In the genomic region with DNA sequence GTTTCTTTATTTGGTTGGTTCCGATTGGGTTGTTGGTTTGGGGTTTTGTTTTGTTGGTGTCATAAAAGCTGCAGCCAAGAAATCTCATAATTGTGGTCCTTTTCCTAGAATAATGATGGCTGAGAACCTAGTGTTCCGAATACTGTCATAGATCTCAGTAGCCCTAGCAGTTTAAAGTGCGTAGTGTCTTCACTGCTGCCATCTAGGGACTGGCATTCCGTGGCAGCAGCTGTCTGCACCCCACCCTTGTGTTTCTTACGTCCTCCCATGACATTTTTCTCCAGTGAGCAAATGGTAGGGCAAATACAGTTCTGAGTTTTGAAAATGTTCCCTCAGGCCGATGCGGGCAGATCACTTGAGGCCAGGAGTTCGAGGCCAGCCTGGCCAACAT, we compare ENCODE assay signal across 8 cellular contexts. TPM values are rescaled to one million over a fixed set of nuclear protein-coding genes. Genes with fewer than 3 reads are reported as not detected.
DNase-seq lines count a peak whose midpoint lies in the region; ATAC-seq and TF ChIP-seq lines count a peak whose summit lies in the region.
"Not testable (repeated sequence)": the region's sequence is repeated elsewhere in the genome, so short reads cannot be mapped to it uniquely, and the experiment has no call there.

No MANE protein-coding gene starts in this region.

- H3K36me3 ChIP-seq in ascending aorta: peaks cover 33 to 35% of the 10 kb centered on the region in 2 donors
- H3K36me3 ChIP-seq in heart right ventricle: peaks cover 0 to 42% (median 29%) of the 10 kb centered on the region in 9 donors
- H3K36me3 ChIP-seq in tibial nerve: peaks cover 2 to 33% (median 13%) of the 10 kb centered on the region in 3 donors

- ATAC-seq in HG02763 (IDR thresholded peaks at IDR 0.05; ENCODE audit: unreplicated experiment) (peak; percentile 17), heart right ventricle (peak; percentile 43 to 81 (median 68)), omental fat pad (ENCODE audit: low FRiP score) (peak; percentile 56)

- H3K4me1 ChIP-seq in ascending aorta (peaks cover 7 to 27% of the 10 kb centered on the region in 2 donors), heart right ventricle (peaks cover 8 to 46% (median 28%) of the 10 kb centered on the region in 9 donors), tibial nerve (peaks cover 0 to 37% (median 14%) of the 10 kb centered on the region in 4 donors)

- 0 to 1% methylated on average over 8 of the region's 8 CpGs for WGBS in heart right ventricle, 2 donors
- WGBS in tibial nerve, 2 donors: 0 to 1% methylated on average over 8 of the region's 8 CpGs

- DNase-seq in GM12865 (ENCODE audit: low read depth) (peak; percentile 66), NCI-H2081 (lab: John Stamatoyannopoulos, UW) (peak; percentile 24 to 66), T1000 (lab: John Stamatoyannopoulos, UW) (peak; percentile 49), ascending aorta (ENCODE audit: low spot score in 2 of 2) (peak; percentile 36 to 87), heart right ventricle (peak; percentile 25 to 53), tibial nerve (ENCODE audit: low spot score in 2 of 2) (peak; percentile 23 to 42)
- DNase-seq in omental fat pad (ENCODE audit: low spot score): not testable (repeated sequence)

- H3K4me3 ChIP-seq in GM12865 (ENCODE audit: low read depth, low read length) (peak overlapping the region; percentile 70), ascending aorta (peak overlapping the region; percentile 89), heart right ventricle (peak overlapping the region; percentile 48 to 92 (median 80)), tibial nerve (peak overlapping the region; percentile 66 to 85 (median 72))

- H3K27ac ChIP-seq in ascending aorta (peak overlapping the region; percentile 100), heart right ventricle (peak overlapping the region; percentile 89 to 99 (median 97)), tibial nerve (peak overlapping the region; percentile 79 to 98 (median 97))

- intact Hi-C loops in ascending aorta (cut with DNase I) (loop anchor here (5.0 kb wide), 1 partner anchor 92 kb away; no protein-coding TSS in a partner anchor), heart right ventricle (cut with DNase I) (loop anchor here in 8 of 10 donors (5.0 to 10.0 kb wide), 3 partner anchors 82 to 95 kb away; partner anchors contain the start of gene POM121 (in 1 of the 8))

- not testable (repeated sequence) for H3K9me3 ChIP-seq in ascending aorta, heart right ventricle, tibial nerve

- peak in 1 of 2 donors; percentile 86 for TF ChIP-seq EP300 in tibial nerve (IDR thresholded peaks at IDR 0.05)

- TF ChIP-seq CTCF in GM12865 (IDR thresholded peaks at IDR 0.05; ENCODE audit: insufficient read depth, low read depth, low read length, missing control alignments) (peak; percentile 33), ascending aorta (IDR thresholded peaks at IDR 0.05) (peak in 2 of 3 experiments; percentile 12 to 40), heart right ventricle (IDR thresholded peaks at IDR 0.05) (peak in 8 of 9 donors; percentile 7 to 58 (median 40)), tibial nerve (IDR thresholded peaks at IDR 0.05) (peak in 3 of 5 experiments; percentile 30 to 43 (median 39))
- not testable (repeated sequence) for TF ChIP-seq CTCF in omental fat pad (IDR thresholded peaks at IDR 0.05)

- peak; percentile 45 to 59 for TF ChIP-seq POLR2A in tibial nerve (IDR thresholded peaks at IDR 0.05)

- H3K27me3 ChIP-seq in ascending aorta, heart right ventricle, tibial nerve: not testable (repeated sequence)

RNA-seq across cellular contexts. Expression of gene TYW1B, which starts 2.0 kb away (rescaled TPM):
- total RNA-seq in ascending aorta: not detected
- total RNA-seq in heart right ventricle: 1 to 10 TPM; 1.1 to 4.7 (median 1.9) TPM
- polyA plus RNA-seq in heart right ventricle: 1 to 10 TPM in 1 of 2 donors, under 1 TPM in 1; 0.90 to 1.5 TPM
- total RNA-seq in omental fat pad: 1 to 10 TPM; 1.9 to 5.8 (median 3.1) TPM
- 1 to 10 TPM; 2.4 to 7.1 (median 6.1) TPM for total RNA-seq in tibial nerve

Comparison
In these comparisons a context has a peak if more than half of its experiments do, and no peak if none do; other contexts are left out.
1. ATAC-seq: peak in every context shown above with its lines; median percentile 68 in heart right ventricle; 56 in omental fat pad; 17 in HG02763.